8 cellular contexts compared by ENCODE assay signal in genomic region chr3:30667250-30667585, GRCh38.
DNase-seq lines count a peak whose midpoint lies in the region; ATAC-seq and TF ChIP-seq lines count a peak whose summit lies in the region.
"Had no signal": no experiment of that assay in that cellular context is flagged by ENCODE, and none has a peak within 500 bp of the region (broad histone marks: within the 10 kb centered on the region; RNA-seq: fewer than 3 reads in every experiment).

No MANE protein-coding gene starts in this region.

- peaks cover 4 to 30% of the 10 kb centered on the region in 2 donors for H3K4me1 ChIP-seq in neuronal stem cell (ENCODE audit: control insufficient read depth in 2 of 2, insufficient read depth in 1 of 2, low read depth in 1 of 2, low read length in 2 of 2)

- H4K8ac ChIP-seq in neuronal stem cell (ENCODE audit: low read depth, low read length) = no peak overlapping the region

- WGBS in neuronal stem cell (ENCODE audit: extremely low coverage in 2 of 2, insufficient read length in 2 of 2, insufficient replicate concordance in 1 of 2), 2 donors = no CpG with 5 or more reads among the region's 2 CpGs

- H3K79me1 ChIP-seq in neuronal stem cell (ENCODE audit: low read depth, low read length) = no peaks in the 10 kb centered on the region

- no peaks in the 10 kb centered on the region for H3K27me3 ChIP-seq in neuronal stem cell (ENCODE audit: control insufficient read depth in 3 of 3, insufficient read depth in 3 of 3, low read depth in 1 of 3, low read length in 3 of 3)

- no peak overlapping the region for H3K9ac ChIP-seq in neuronal stem cell (ENCODE audit: low read depth, low read length, poor library complexity)

- peak overlapping the region; percentile 32 for H3K27ac ChIP-seq in cingulate gyrus (ENCODE audit: low read depth, low read length)
- H3K27ac ChIP-seq in neuronal stem cell (replicated peaks; ENCODE audit: low read length) = no peak overlapping the region

- H2BK12ac ChIP-seq in neuronal stem cell (ENCODE audit: low read length) = no peak overlapping the region

- no peak overlapping the region for H3K14ac ChIP-seq in neuronal stem cell (ENCODE audit: low read length)

- H3K36me3 ChIP-seq in neuronal stem cell (replicated peaks in 1 of 2; ENCODE audit: control insufficient read depth in 2 of 2, insufficient read depth in 2 of 2, low read length in 2 of 2) = peaks cover 4 to 48% of the 10 kb centered on the region in 2 donors

- no peak overlapping the region for H2BK5ac ChIP-seq in neuronal stem cell (ENCODE audit: low read length)

- DNase-seq in NCI-H69 (lab: John Stamatoyannopoulos, UW) = peak; percentile 10
- peak; percentile 30 for DNase-seq in neuronal stem cell (ENCODE audit: low spot score)
- no peak for DNase-seq in GM10266 (ENCODE audit: extremely low spot score)
- DNase-seq in activated gamma-delta T cell treated with Interleukin-2 at 50 U/mL for 16 hours = no peak
- DNase-seq: RPMI8226 had no signal

- no peak overlapping the region for H3K18ac ChIP-seq in neuronal stem cell (ENCODE audit: low read length)

- ATAC-seq in GM18868 (IDR thresholded peaks at IDR 0.05; ENCODE audit: unreplicated experiment) = peak; percentile 65
- ATAC-seq in HG02840 (IDR thresholded peaks at IDR 0.05; ENCODE audit: low FRiP score, unreplicated experiment) = no peak

- TF ChIP-seq CTCF in GM10266 (IDR thresholded peaks at IDR 0.05; ENCODE audit: control insufficient read depth, insufficient read depth, low read depth, missing control alignments) = no peak

- no peak overlapping the region for H2BK120ac ChIP-seq in neuronal stem cell (ENCODE audit: low read depth, low read length)

- H2AFZ ChIP-seq in neuronal stem cell (ENCODE audit: low read length) = no peak overlapping the region

- no peak overlapping the region for H4K91ac ChIP-seq in neuronal stem cell (ENCODE audit: low read depth, low read length, poor library complexity)

- no peak overlapping the region for H3K4ac ChIP-seq in neuronal stem cell (ENCODE audit: low read length)

- no peak overlapping the region for H3K4me2 ChIP-seq in neuronal stem cell (ENCODE audit: insufficient read depth, low read length, poor library complexity, severe bottlenecking)

- H3K23ac ChIP-seq in neuronal stem cell (ENCODE audit: low read depth, low read length, poor library complexity) = no peak overlapping the region

- H3K4me3 ChIP-seq in neuronal stem cell (ENCODE audit: low read length in 2 of 2) = no peak overlapping the region

- H2BK15ac ChIP-seq in neuronal stem cell (ENCODE audit: low read length) = no peak overlapping the region

- no peak overlapping the region for H2AK5ac ChIP-seq in neuronal stem cell (ENCODE audit: low read depth, low read length)

- peaks cover 0 to 3% of the 10 kb centered on the region in 2 donors for H3K9me3 ChIP-seq in neuronal stem cell (replicated peaks in 1 of 2; ENCODE audit: control insufficient read depth in 2 of 2, insufficient read depth in 1 of 2, low read depth in 1 of 2, low read length in 2 of 2)

Comparison
In these comparisons a context has a peak if more than half of its experiments do, and no peak if none do; other contexts are left out.
1. DNase-seq: peak in NCI-H69 (single experiment) and neuronal stem cell (single experiment); none in GM10266 (single experiment) and activated gamma-delta T cell treated with Interleukin-2 at 50 U/mL for 16 hours (single experiment).